In genomic region chr15:57198654-57199241, GRCh38 we compare ENCODE assay signal across 13 cellular contexts.
A peak's percentile ranks its signal among the peaks of the same experiment; 100 is the strongest.
DNase-seq lines count a peak whose midpoint lies in the region; ATAC-seq and TF ChIP-seq lines count a peak whose summit lies in the region.
"Had no signal": no experiment of that assay in that cellular context is flagged by ENCODE, and none has a peak within 500 bp of the region (broad histone marks: within the 10 kb centered on the region; RNA-seq: fewer than 3 reads in every experiment).

No MANE protein-coding gene starts in this region.

- H3K36me3 ChIP-seq in left lung, result peaks cover 0 to 7% of the 10 kb centered on the region in 2 donors

- DNase-seq in COR-L47 (lab: John Stamatoyannopoulos, UW) (peak; percentile 65), NCI-H146 (lab: John Stamatoyannopoulos, UW) (peak; percentile 90), SHP77 treated with DMSO at 0.1 percent for 48 hours (lab: John Stamatoyannopoulos, UW) (peak; percentile 94), left lung (no peak), kidney tubule cell (ENCODE audit: low spot score) (no peak), SIG-M5 (lab: John Stamatoyannopoulos, UW) (no peak), foreskin fibroblast (no peak)
- DNase-seq: activated naive CD4-positive, alpha-beta T cell; effector memory CD4-positive, alpha-beta T cell; NCI-H524 treated with DMSO at 0.1 percent for 48 hours; stimulated activated CD4-positive, alpha-beta T cell treated with anti-CD3 and anti-CD28 coated beads, Interleukin-12 subunit alpha, Interleukin-12 subunit beta, amount 100 ng/mL, for 4 hours had no signal

- H3K4me1 ChIP-seq in left lung, result peaks cover 4 to 26% of the 10 kb centered on the region in 2 donors

- H3K4me3 ChIP-seq in left lung (no peak overlapping the region), foreskin fibroblast (ENCODE audit: low read depth in 1 of 2, low read length in 2 of 2) (no peak overlapping the region)
- H3K4me3 ChIP-seq: lung had no signal

- H3K27ac ChIP-seq in left lung, result peak overlapping the region; percentile 38 to 58

- no peaks in the 10 kb centered on the region for H3K9me3 ChIP-seq in left lung

- intact Hi-C loops in left lung (cut with DNase I), result no loop called here

- TF ChIP-seq CTCF in left lung (IDR thresholded peaks at IDR 0.05) (no peak), foreskin fibroblast (IDR thresholded peaks at IDR 0.05; ENCODE audit: low read depth, low read length) (no peak)

- no peaks in the 10 kb centered on the region for H3K27me3 ChIP-seq in left lung

- ATAC-seq in left lung, result peak; percentile 85
- ATAC-seq in HG03039 (IDR thresholded peaks at IDR 0.05; ENCODE audit: unreplicated experiment), result no peak

Comparison
In these comparisons a context has a peak if more than half of its experiments do, and no peak if none do; other contexts are left out.
1. DNase-seq: peak in COR-L47 (single experiment), NCI-H146 (single experiment) and SHP77 treated with DMSO at 0.1 percent for 48 hours (single experiment); none in left lung (0 of 2), kidney tubule cell (single experiment), SIG-M5 (single experiment) and foreskin fibroblast (0 of 2).